13 cellular contexts compared by ENCODE assay signal in the genomic region with DNA sequence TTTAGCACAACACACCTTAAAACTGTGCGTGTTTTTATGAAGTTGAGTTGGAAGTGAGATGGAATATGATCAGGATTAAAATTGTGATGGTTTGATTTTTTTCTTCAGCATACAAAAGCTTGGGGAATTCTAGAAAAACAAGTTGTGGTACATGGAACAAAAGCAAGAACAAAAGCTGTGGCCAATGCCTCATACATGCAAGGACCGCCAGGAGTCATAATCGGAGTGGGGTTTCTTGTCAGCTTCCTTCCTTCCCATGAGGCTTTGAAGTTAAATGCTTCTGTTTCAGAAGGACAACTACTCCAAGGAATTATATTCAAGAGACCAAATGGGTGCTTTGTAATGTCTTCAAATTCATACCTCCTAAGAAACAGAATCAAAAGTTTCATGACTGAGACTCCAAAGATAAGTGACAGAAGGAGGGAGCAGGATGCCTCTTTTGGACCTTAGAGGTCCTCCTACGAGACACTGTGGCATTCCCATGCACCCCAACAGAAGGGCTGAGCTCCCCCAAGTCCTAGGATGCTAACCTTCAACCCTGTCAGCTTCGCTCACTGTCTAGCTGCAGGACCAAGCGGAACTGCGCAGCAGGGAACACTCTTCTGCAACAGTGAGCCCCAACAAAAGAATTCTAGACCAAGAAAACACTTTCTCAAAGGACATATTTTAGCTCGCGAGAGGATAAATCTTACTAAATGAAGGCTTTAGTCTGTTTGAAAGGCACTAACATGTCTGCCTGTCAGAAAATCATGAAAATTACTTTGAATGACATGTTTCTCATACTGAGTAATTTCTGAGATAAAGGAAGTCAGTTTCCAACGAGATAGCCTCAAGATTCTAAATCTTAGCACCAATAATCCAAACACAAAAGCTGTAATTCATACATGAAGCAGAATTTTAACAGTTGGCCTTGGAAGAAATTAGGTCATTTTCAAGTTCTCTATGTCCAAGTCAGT.
"Had no signal": no experiment of that assay in that cellular context is flagged by ENCODE, and none has a peak within 500 bp of the region (broad histone marks: within the 10 kb centered on the region; RNA-seq: fewer than 3 reads in every experiment).

No MANE protein-coding gene starts in this region.

- DNase-seq: activated gamma-delta T cell treated with Interleukin-2 at 50 U/mL for 16 hours; activated T-cell treated with anti-CD3 and anti-CD28 coated beads, Interleukin-2, amount 50 U/mL, for 1 hour; effector memory CD8-positive, alpha-beta T cell; esophagus squamous epithelium; head of caudate nucleus; hypothalamus; left ventricle myocardium superior; stimulated activated CD4-positive, alpha-beta T cell treated with anti-CD3 and anti-CD28 coated beads, Interleukin-4, amount 100 ng/mL, for 24 hours; stimulated activated naive CD8-positive, alpha-beta T cell treated with anti-CD3 and anti-CD28 coated beads, Interleukin-15, Interleukin-2, amounts not matched to agents 100 U/mL and 50 U/mL, for 24 hours; T-helper 9 cell; upper lobe of right lung had no signal

- H3K27me3 ChIP-seq: esophagus squamous epithelium, gastroesophageal sphincter, upper lobe of right lung had no signal

- H3K36me3 ChIP-seq: esophagus squamous epithelium, gastroesophageal sphincter, upper lobe of right lung had no signal

- H3K4me1 ChIP-seq: gastroesophageal sphincter, upper lobe of right lung had no signal

- ATAC-seq: effector memory CD8-positive, alpha-beta T cell; gastroesophageal sphincter; left ventricle myocardium superior; stimulated activated naive CD8-positive, alpha-beta T cell treated with anti-CD3 and anti-CD28 coated beads, Interleukin-15, Interleukin-2, amounts not matched to agents 100 U/mL and 50 U/mL, for 24 hours; upper lobe of right lung; WTC11 had no signal

- H3K27ac ChIP-seq: esophagus squamous epithelium, gastroesophageal sphincter, upper lobe of right lung had no signal

- H3K9me3 ChIP-seq: esophagus squamous epithelium, gastroesophageal sphincter, upper lobe of right lung had no signal

- H3K4me3 ChIP-seq: esophagus squamous epithelium, gastroesophageal sphincter, upper lobe of right lung had no signal
